Comparison of ENCODE assay signal across 12 cellular contexts in genomic region chr4:2790583-2791517, GRCh38. TPM values are rescaled to one million over a fixed set of nuclear protein-coding genes. Genes with fewer than 3 reads are reported as not detected.
DNase-seq lines count a peak whose midpoint lies in the region; ATAC-seq lines count a peak whose summit lies in the region.
"Had no signal": no experiment of that assay in that cellular context is flagged by ENCODE, and none has a peak within 500 bp of the region (broad histone marks: within the 10 kb centered on the region; RNA-seq: fewer than 3 reads in every experiment).

No MANE protein-coding gene starts in this region.

- DNase-seq in activated CD8-positive, alpha-beta memory T cell treated with anti-CD3 and anti-CD28 coated beads, Interleukin-2, amount 50 U/mL, for 48 hours = peak; percentile 56
- DNase-seq in activated CD8-positive, alpha-beta memory T cell treated with anti-CD3 and anti-CD28 coated beads, Interleukin-2, amount 50 U/mL, for 4 hours = no peak
- no peak for DNase-seq in T-helper 17 cell
- DNase-seq in islet precursor cell = peak; percentile 56
- DNase-seq in activated CD4-positive, alpha-beta memory T cell treated with anti-CD3 and anti-CD28 coated beads, Interleukin-2, amount 10 ng/mL, durations not matched to agents 7 days and 5 days = no peak
- DNase-seq: amniotic stem cell; hippocampal formation; NCI-H2081 treated with DMSO at 0.1 percent for 48 hours; stimulated activated naive CD4-positive, alpha-beta T cell had no signal

- H3K27me3 Mint-ChIP-seq in T-helper 17 cell = no peaks in the 10 kb centered on the region
- no peaks in the 10 kb centered on the region for H3K27me3 Mint-ChIP-seq in stimulated activated memory B cell treated with anti-CD40 and anti-IgM and Interleukin-4, amounts not matched to agents 10 μg/mL and 1 μg/mL and 100 μg/mL, for 72 hours
- H3K27me3 Mint-ChIP-seq in activated CD4-positive, alpha-beta memory T cell treated with anti-CD3 and anti-CD28 coated beads, Interleukin-2, amount 10 ng/mL, durations not matched to agents 7 days and 5 days = no peaks in the 10 kb centered on the region

- H3K4me1 Mint-ChIP-seq in T-helper 17 cell = peaks cover 51% of the 10 kb centered on the region
- peaks cover 89% of the 10 kb centered on the region for H3K4me1 Mint-ChIP-seq in stimulated activated memory B cell treated with anti-CD40 and anti-IgM and Interleukin-4, amounts not matched to agents 10 μg/mL and 1 μg/mL and 100 μg/mL, for 72 hours
- H3K4me1 Mint-ChIP-seq in activated CD4-positive, alpha-beta memory T cell treated with anti-CD3 and anti-CD28 coated beads, Interleukin-2, amount 10 ng/mL, durations not matched to agents 7 days and 5 days = peaks cover 45% of the 10 kb centered on the region

- peak overlapping the region; percentile 53 for H3K4me3 Mint-ChIP-seq in T-helper 17 cell
- no peak overlapping the region for H3K4me3 Mint-ChIP-seq in stimulated activated memory B cell treated with anti-CD40 and anti-IgM and Interleukin-4, amounts not matched to agents 10 μg/mL and 1 μg/mL and 100 μg/mL, for 72 hours
- no peak overlapping the region for H3K4me3 Mint-ChIP-seq in activated CD4-positive, alpha-beta memory T cell treated with anti-CD3 and anti-CD28 coated beads, Interleukin-2, amount 10 ng/mL, durations not matched to agents 7 days and 5 days

- no peaks in the 10 kb centered on the region for H3K9me3 Mint-ChIP-seq in stimulated activated memory B cell treated with anti-CD40 and anti-IgM and Interleukin-4, amounts not matched to agents 10 μg/mL and 1 μg/mL and 100 μg/mL, for 72 hours
- H3K9me3 Mint-ChIP-seq in activated CD4-positive, alpha-beta memory T cell treated with anti-CD3 and anti-CD28 coated beads, Interleukin-2, amount 10 ng/mL, durations not matched to agents 7 days and 5 days = no peaks in the 10 kb centered on the region

- ATAC-seq in T-helper 17 cell (no peak), GM21528 (IDR thresholded peaks at IDR 0.05; ENCODE audit: low FRiP score, unreplicated experiment) (no peak), GM18511 (IDR thresholded peaks at IDR 0.05; ENCODE audit: unreplicated experiment) (no peak)
- no peak for ATAC-seq in stimulated activated memory B cell treated with anti-CD40 and anti-IgM and Interleukin-4, amounts not matched to agents 10 μg/mL and 1 μg/mL and 100 μg/mL, for 72 hours

- no peaks in the 10 kb centered on the region for H3K9me3 ChIP-seq in T-helper 17 cell (ENCODE audit: control insufficient read depth, low read length, poor library complexity, severe bottlenecking)

- POLR2A ChIA-PET in activated CD4-positive, alpha-beta memory T cell treated with anti-CD3 and anti-CD28 coated beads, Interleukin-2, amount 10 ng/mL, durations not matched to agents 7 days and 5 days (lab: Charles Lee) = no interaction called here

- peak overlapping the region; percentile 78 for H3K27ac Mint-ChIP-seq in T-helper 17 cell
- peak overlapping the region; percentile 96 for H3K27ac Mint-ChIP-seq in stimulated activated memory B cell treated with anti-CD40 and anti-IgM and Interleukin-4, amounts not matched to agents 10 μg/mL and 1 μg/mL and 100 μg/mL, for 72 hours
- no peak overlapping the region for H3K27ac Mint-ChIP-seq in activated CD4-positive, alpha-beta memory T cell treated with anti-CD3 and anti-CD28 coated beads, Interleukin-2, amount 10 ng/mL, durations not matched to agents 7 days and 5 days

- H3K36me3 Mint-ChIP-seq in T-helper 17 cell (ENCODE audit: low read depth) = no peaks in the 10 kb centered on the region
- H3K36me3 Mint-ChIP-seq in stimulated activated memory B cell treated with anti-CD40 and anti-IgM and Interleukin-4, amounts not matched to agents 10 μg/mL and 1 μg/mL and 100 μg/mL, for 72 hours = no peaks in the 10 kb centered on the region
- H3K36me3 Mint-ChIP-seq in activated CD4-positive, alpha-beta memory T cell treated with anti-CD3 and anti-CD28 coated beads, Interleukin-2, amount 10 ng/mL, durations not matched to agents 7 days and 5 days (ENCODE audit: low read depth) = no peaks in the 10 kb centered on the region

- CTCF ChIA-PET in activated CD4-positive, alpha-beta memory T cell treated with anti-CD3 and anti-CD28 coated beads, Interleukin-2, amount 10 ng/mL, durations not matched to agents 7 days and 5 days (lab: Charles Lee) = interaction anchor here (1.0 kb wide), 1 partner anchor 27 kb away, joined by 3 read pairs; no protein-coding TSS in a partner anchor

RNA-seq across cellular contexts. Expression of gene SH3BP2, which starts 2.0 kb away (rescaled TPM):
- total RNA-seq in T-helper 17 cell = 10 to 100 TPM; 36.0 to 62.0 TPM
- 10 to 100 TPM; 77.0 to 80.3 TPM for total RNA-seq in activated CD4-positive, alpha-beta memory T cell treated with anti-CD3 and anti-CD28 coated beads, Interleukin-2, amount 10 ng/mL, durations not matched to agents 7 days and 5 days

RNA-seq across cellular contexts. Expression of gene TNIP2, which starts 34.7 kb away (rescaled TPM):
- total RNA-seq in T-helper 17 cell = 10 to 100 TPM; 66.0 to 72.5 TPM
- total RNA-seq in activated CD4-positive, alpha-beta memory T cell treated with anti-CD3 and anti-CD28 coated beads, Interleukin-2, amount 10 ng/mL, durations not matched to agents 7 days and 5 days = 10 to 100 TPM; 56.1 to 58.4 TPM

RNA-seq across cellular contexts. Expression of gene ADD1, which starts 52.8 kb away (rescaled TPM):
- total RNA-seq in T-helper 17 cell = 100 to 1,000 TPM; 211 to 228 TPM
- 100 to 1,000 TPM; 266 to 277 TPM for total RNA-seq in activated CD4-positive, alpha-beta memory T cell treated with anti-CD3 and anti-CD28 coated beads, Interleukin-2, amount 10 ng/mL, durations not matched to agents 7 days and 5 days

Comparison
In these comparisons a context has a peak if more than half of its experiments do, and no peak if none do; other contexts are left out.
1. DNase-seq: peak in activated CD8-positive, alpha-beta memory T cell treated with anti-CD3 and anti-CD28 coated beads, Interleukin-2, amount 50 U/mL, for 48 hours (single experiment) and islet precursor cell (single experiment); none in activated CD8-positive, alpha-beta memory T cell treated with anti-CD3 and anti-CD28 coated beads, Interleukin-2, amount 50 U/mL, for 4 hours (single experiment), T-helper 17 cell (0 of 3) and activated CD4-positive, alpha-beta memory T cell treated with anti-CD3 and anti-CD28 coated beads, Interleukin-2, amount 10 ng/mL, durations not matched to agents 7 days and 5 days (single experiment).